ENCODE assay signal across 1 cellular context in the genomic region with DNA sequence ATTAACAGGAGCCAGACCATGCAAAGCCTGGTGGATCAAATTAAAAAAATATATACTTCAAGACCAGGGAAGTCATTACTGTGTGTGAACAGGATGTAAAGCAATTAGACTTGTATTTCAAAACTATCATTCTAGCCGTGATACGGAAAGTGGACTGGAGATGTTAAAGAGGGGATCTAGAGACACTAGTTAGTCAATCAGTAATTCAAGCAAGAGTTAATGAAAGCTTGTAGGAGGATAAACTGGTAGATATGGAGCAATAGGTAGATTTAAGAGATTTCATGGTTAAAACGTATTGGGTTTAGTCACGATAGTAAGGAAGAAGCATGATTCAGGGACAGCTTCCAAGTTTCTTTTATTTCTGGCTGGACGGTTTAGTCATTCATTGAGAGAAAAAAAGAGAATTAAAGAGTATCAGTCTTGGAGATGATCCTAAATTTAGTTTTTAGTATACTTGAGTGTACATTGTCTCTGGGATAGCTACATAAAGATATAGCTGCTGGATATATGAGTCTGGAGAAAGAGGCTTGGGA.
TF ChIP-seq lines count a peak whose summit lies in the region.

No MANE protein-coding gene starts in this region.

TF ChIP-seq in SK-N-SH, 30 proteins besides CTCF, POLR2A, EP300 and RAD21 (continued from another document):
- TF ChIP-seq CHD2 (IDR thresholded peaks at IDR 0.05; ENCODE audit: low read length, partially characterized antibody), result no peak
- TF ChIP-seq YY1 (IDR thresholded peaks at IDR 0.05; ENCODE audit: low read depth), result no peak
